Comparison of ENCODE assay signal across 27 cellular contexts in genomic region chr6:27861276-27861840, GRCh38. TPM values are rescaled to one million over a fixed set of nuclear protein-coding genes. Genes with fewer than 3 reads are reported as not detected.
"Had no signal": no experiment of that assay in that cellular context is flagged by ENCODE, and none has a peak within 500 bp of the region (broad histone marks: within the 10 kb centered on the region; RNA-seq: fewer than 3 reads in every experiment).

No MANE protein-coding gene starts in this region.

- H3K27me3 Mint-ChIP-seq: memory B cell, progenitor cell of endocrine pancreas had no signal

- ATAC-seq: left cardiac atrium, lower lobe of right lung, pancreas, right cardiac atrium, upper lobe of right lung had no signal

- H3K27ac Mint-ChIP-seq: endodermal cell, memory B cell, mesothelial cell of epicardium, nephron, progenitor cell of endocrine pancreas had no signal

- H3K36me3 Mint-ChIP-seq: memory B cell had no signal

- DNase-seq: effector CD4-positive, alpha-beta T cell; endodermal cell; foreskin melanocyte; head of caudate nucleus; kidney; left cardiac atrium; left ventricle myocardium inferior; lower lobe of right lung; occipital lobe; pancreas; right cardiac atrium; small intestine; stimulated activated CD4-positive, alpha-beta T cell treated with anti-CD3 and anti-CD28 coated beads, Interleukin-12 subunit alpha, Interleukin-12 subunit beta, amount 100 ng/mL, for 4 hours; stimulated activated naive CD4-positive, alpha-beta T cell treated with Interleukin-2 at 50 U/mL for 16 hours; tibial artery; upper lobe of right lung had no signal

- H3K4me3 Mint-ChIP-seq: endodermal cell, memory B cell, mesothelial cell of epicardium had no signal

RNA-seq across cellular contexts. Expression of gene OR2B2, which starts 50.8 kb away (rescaled TPM):
- total RNA-seq: dermis microvascular lymphatic vessel endothelial cell, endodermal cell, endothelial cell of umbilical vein, hepatocyte, kidney, left cardiac atrium, left ventricle myocardium inferior, lower lobe of right lung, mesothelial cell of epicardium, mucosa of gallbladder, myocyte, occipital lobe, pancreas, progenitor cell of endocrine pancreas, right cardiac atrium, suprapubic skin, upper lobe of right lung, vagina had no signal
